10 cellular contexts compared by ENCODE assay signal in the genomic region with DNA sequence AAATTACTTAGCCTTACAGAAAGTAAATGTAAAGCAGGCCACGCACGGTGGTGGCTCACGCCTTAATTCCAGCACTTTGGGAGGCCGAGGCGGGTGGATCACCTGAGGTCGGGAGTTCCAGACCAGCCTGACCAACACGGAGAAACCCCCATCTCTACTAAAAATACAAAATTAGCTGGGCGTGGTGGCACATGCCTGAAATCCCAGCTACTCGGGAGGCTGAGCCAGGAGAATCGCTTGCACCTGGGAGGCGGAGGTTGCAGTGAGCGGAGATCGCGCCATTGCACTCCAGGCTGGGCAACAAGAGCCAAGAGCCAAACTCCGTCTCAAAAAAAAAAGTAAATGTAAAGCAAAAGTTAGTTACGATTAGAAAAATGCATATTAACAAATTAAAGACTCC. TPM values are rescaled to one million over a fixed set of nuclear protein-coding genes. Genes with fewer than 3 reads are reported as not detected.
DNase-seq lines count a peak whose midpoint lies in the region; TF ChIP-seq lines count a peak whose summit lies in the region.
"Not testable (repeated sequence)": the region's sequence is repeated elsewhere in the genome, so short reads cannot be mapped to it uniquely, and the experiment has no call there.
"Had no signal": no experiment of that assay in that cellular context is flagged by ENCODE, and none has a peak within 500 bp of the region (broad histone marks: within the 10 kb centered on the region; RNA-seq: fewer than 3 reads in every experiment).

No MANE protein-coding gene starts in this region.

- TF ChIP-seq POLR2A in breast epithelium (IDR thresholded peaks at IDR 0.05); prostate gland (IDR thresholded peaks at IDR 0.05); transverse colon (IDR thresholded peaks at IDR 0.05): not testable (repeated sequence)

- H3K4me3 ChIP-seq in Caco-2 (ENCODE audit: low read depth, low read length): peak overlapping the region; percentile 97
- H3K4me3 ChIP-seq in MM.1S (ENCODE audit: low read length): peak overlapping the region; percentile 84
- H3K4me3 ChIP-seq in breast epithelium: peak overlapping the region; percentile 39 to 75 (median 75)
- peak overlapping the region; percentile 55 for H3K4me3 ChIP-seq in fibroblast of pulmonary artery (replicated peaks; ENCODE audit: low read depth, low read length)
- H3K4me3 ChIP-seq in mesenchymal stem cell (ENCODE audit: insufficient read depth in 1 of 2, low read depth in 1 of 2, low read length in 2 of 2): peak overlapping the region in 1 of 2 experiments; percentile 81
- peak overlapping the region; percentile 43 to 51 for H3K4me3 ChIP-seq in prostate gland
- peak overlapping the region in 3 of 4 donors; percentile 25 to 51 (median 47) for H3K4me3 ChIP-seq in transverse colon

- peak overlapping the region; percentile 97 for H3K4me3 Mint-ChIP-seq in Caco-2 (ENCODE audit: unreplicated experiment)
- H3K4me3 Mint-ChIP-seq in activated CD4-positive, alpha-beta memory T cell treated with anti-CD3 and anti-CD28 coated beads, Interleukin-2, amount 10 ng/mL, durations not matched to agents 7 days and 5 days: peak overlapping the region; percentile 91

- not testable (repeated sequence) for H2BK12ac ChIP-seq in mesenchymal stem cell (ENCODE audit: low read length in 2 of 2)

- H3K27ac ChIP-seq in MM.1S (ENCODE audit: low read length): 0 out of 2 replicates have a peak overlapping the region, but pooled peaks have one; percentile 8
- peak overlapping the region; percentile 96 to 98 for H3K27ac ChIP-seq in breast epithelium
- not testable (repeated sequence) for H3K27ac ChIP-seq in mesenchymal stem cell (ENCODE audit: low read length, poor library complexity, severe bottlenecking)
- peak overlapping the region; percentile 88 for H3K27ac ChIP-seq in prostate gland
- peak overlapping the region; percentile 83 to 91 (median 88) for H3K27ac ChIP-seq in transverse colon

- not testable (repeated sequence) for TF ChIP-seq CTCF in Caco-2 (IDR thresholded peaks at IDR 0.05; ENCODE audit: insufficient read depth in 1 of 2, low read depth in 1 of 2, low read length in 1 of 2, severe bottlenecking in 1 of 2, unreplicated experiment in 1 of 2); MM.1S (IDR thresholded peaks at IDR 0.05; ENCODE audit: low read length); breast epithelium (IDR thresholded peaks at IDR 0.05); fibroblast of pulmonary artery (IDR thresholded peaks at IDR 0.05; ENCODE audit: low read length, missing control alignments); prostate gland (IDR thresholded peaks at IDR 0.05); transverse colon (IDR thresholded peaks at IDR 0.05)

- not testable (repeated sequence) for H3K27me3 ChIP-seq in Caco-2 (replicated peaks; ENCODE audit: control insufficient read depth, insufficient read depth, low read length); MM.1S (replicated peaks; ENCODE audit: insufficient read depth, low read length); breast epithelium; mesenchymal stem cell (ENCODE audit: control insufficient read depth in 1 of 2, insufficient read depth in 1 of 2, low read length in 2 of 2); prostate gland (replicated peaks; ENCODE audit: insufficient read depth); transverse colon

- not testable (repeated sequence) for H3K4me1 Mint-ChIP-seq in Caco-2 (ENCODE audit: low read depth, unreplicated experiment)
- H3K4me1 Mint-ChIP-seq in activated CD4-positive, alpha-beta memory T cell treated with anti-CD3 and anti-CD28 coated beads, Interleukin-2, amount 10 ng/mL, durations not matched to agents 7 days and 5 days: peaks cover 43% of the 10 kb centered on the region

- not testable (repeated sequence) for H3K18ac ChIP-seq in mesenchymal stem cell (ENCODE audit: low read depth in 1 of 2, low read length in 2 of 2)

- not testable (repeated sequence) for H3K9me3 ChIP-seq in Caco-2; MM.1S (replicated peaks; ENCODE audit: insufficient read depth, low read length); breast epithelium; mesenchymal stem cell (ENCODE audit: control insufficient read depth, low read length); prostate gland; transverse colon

- TF ChIP-seq EP300 in transverse colon (IDR thresholded peaks at IDR 0.05; ENCODE audit: low read depth): not testable (repeated sequence)

- H3K23ac ChIP-seq in mesenchymal stem cell (ENCODE audit: low read length in 2 of 2): not testable (repeated sequence)

- H3K4ac ChIP-seq in mesenchymal stem cell (ENCODE audit: low read depth in 1 of 2, low read length in 2 of 2): not testable (repeated sequence)

- H2BK5ac ChIP-seq in mesenchymal stem cell (ENCODE audit: low read depth, low read length, poor library complexity, severe bottlenecking): not testable (repeated sequence)

- not testable (repeated sequence) for H3K36me3 ChIP-seq in Caco-2 (ENCODE audit: control insufficient read depth, insufficient read depth, low read length); MM.1S (replicated peaks; ENCODE audit: insufficient read depth, low read length); breast epithelium; mesenchymal stem cell (ENCODE audit: control insufficient read depth in 1 of 2, insufficient read depth in 2 of 2, low read depth in 1 of 2, low read length in 2 of 2); prostate gland; transverse colon

- BruUV-seq in Caco-2 (replicated peaks; lab: Mats Ljungman, UMichigan): not testable (repeated sequence)

- not testable (repeated sequence) for H4K91ac ChIP-seq in mesenchymal stem cell (ENCODE audit: low read length)

- POLR2A ChIA-PET in Caco-2 (lab: Charles Lee): interaction anchor here (0.6 to 1.7 kb wide), 5 partner anchors 48 to 187 kb away, joined by 3 to 16 read pairs (median 5); partner anchors contain the start of genes NDUFS2, SDHC and TOMM40L
- POLR2A ChIA-PET in activated CD4-positive, alpha-beta memory T cell treated with anti-CD3 and anti-CD28 coated beads, Interleukin-2, amount 10 ng/mL, durations not matched to agents 7 days and 5 days (lab: Charles Lee): interaction anchor here (1.3 to 3.1 kb wide), 10 partner anchors 9 to 321 kb away, joined by 3 to 16 read pairs (median 7); partner anchors contain the start of genes NDUFS2, PPOX, SDHC and TOMM40L

- H2AK5ac ChIP-seq in mesenchymal stem cell (ENCODE audit: low read length, severe bottlenecking): not testable (repeated sequence)

- peak overlapping the region; percentile 97 for H2BK120ac ChIP-seq in mesenchymal stem cell (ENCODE audit: low read depth, low read length)

- H3K9me2 ChIP-seq in MM.1S (replicated peaks; ENCODE audit: insufficient read depth, low read length): not testable (repeated sequence)

- not testable (repeated sequence) for H3K36me3 Mint-ChIP-seq in Caco-2 (ENCODE audit: insufficient read depth, unreplicated experiment); activated CD4-positive, alpha-beta memory T cell treated with anti-CD3 and anti-CD28 coated beads, Interleukin-2, amount 10 ng/mL, durations not matched to agents 7 days and 5 days (ENCODE audit: low read depth)

- not testable (repeated sequence) for H3F3A ChIP-seq in MM.1S (ENCODE audit: insufficient read depth, low read length)

- not testable (repeated sequence) for H3K9me3 Mint-ChIP-seq in Caco-2 (ENCODE audit: unreplicated experiment); activated CD4-positive, alpha-beta memory T cell treated with anti-CD3 and anti-CD28 coated beads, Interleukin-2, amount 10 ng/mL, durations not matched to agents 7 days and 5 days

- H3K27ac Mint-ChIP-seq in Caco-2 (ENCODE audit: unreplicated experiment): peak overlapping the region; percentile 96
- H3K27ac Mint-ChIP-seq in activated CD4-positive, alpha-beta memory T cell treated with anti-CD3 and anti-CD28 coated beads, Interleukin-2, amount 10 ng/mL, durations not matched to agents 7 days and 5 days: peak overlapping the region; percentile 94

- 88% methylated on average over 13 of the region's 16 CpGs for WGBS in mesenchymal stem cell
- WGBS in prostate gland: 74% methylated on average over 16 of the region's 16 CpGs
- WGBS in transverse colon (ENCODE audit: low coverage in 1 of 2), 2 donors: 78 to 86% methylated on average over 12 to 16 of the region's 16 CpGs

- not testable (repeated sequence) for H2BK15ac ChIP-seq in mesenchymal stem cell (ENCODE audit: low read depth, poor library complexity, severe bottlenecking)

- in situ Hi-C loops in transverse colon (cut with MboI; ENCODE audit: low pct_ligation_motif_present in 1 of 4, low pct_unique_long_range_greater_than_20kb in 1 of 4, low sequenced_read_pairs in 3 of 4): loop anchor here in 2 of 4 donors (10.0 to 25.0 kb wide), 2 partner anchors 164 to 177 kb away; partner anchors contain the start of genes APOA2 (in 2 of the 2), FCER1G (in 1 of the 2), NDUFS2 (in 1 of the 2) and TOMM40L (in 1 of the 2)

- not testable (repeated sequence) for DNase-seq in Caco-2; MM.1S; activated CD4-positive, alpha-beta memory T cell treated with anti-CD3 and anti-CD28 coated beads, Interleukin-2, amount 10 ng/mL, durations not matched to agents 7 days and 5 days; breast epithelium (ENCODE audit: low spot score in 2 of 2); fibroblast of pulmonary artery (ENCODE audit: low read depth); mesenchymal stem cell; prostate gland (ENCODE audit: low spot score); transverse colon

- H3K27me3 Mint-ChIP-seq in Caco-2 (ENCODE audit: insufficient read depth, unreplicated experiment); activated CD4-positive, alpha-beta memory T cell treated with anti-CD3 and anti-CD28 coated beads, Interleukin-2, amount 10 ng/mL, durations not matched to agents 7 days and 5 days: not testable (repeated sequence)

- intact Hi-C loops in Caco-2 (cut with micrococcal nuclease; ENCODE audit: unreplicated experiment): not testable (repeated sequence)
- intact Hi-C loops in breast epithelium (cut with DNase I; ENCODE audit: low total_unique reads) (loop anchor here (10.0 kb wide), 1 partner anchor 164 kb away; the partner anchor contains the start of genes APOA2 and TOMM40L), prostate gland (cut with DNase I) (loop anchor here (5.0 to 10.0 kb wide), 2 partner anchors 74 to 187 kb away; partner anchors contain the start of genes NDUFS2 and SDHC), transverse colon (cut with DNase I; ENCODE audit: low total_unique reads) (loop anchor here (5.0 kb wide), 1 partner anchor 182 kb away; no protein-coding TSS in a partner anchor)

- not testable (repeated sequence) for H3K79me2 ChIP-seq in MM.1S (ENCODE audit: low read length)

- peak overlapping the region; percentile 97 for H2AFZ ChIP-seq in MM.1S (ENCODE audit: low read length)
- H2AFZ ChIP-seq in mesenchymal stem cell (ENCODE audit: low read depth, low read length): not testable (repeated sequence)

- H3K4me2 ChIP-seq in MM.1S (ENCODE audit: low read depth, low read length): peak overlapping the region; percentile 96
- not testable (repeated sequence) for H3K4me2 ChIP-seq in mesenchymal stem cell (ENCODE audit: low read length, poor library complexity, severe bottlenecking)

- H3K14ac ChIP-seq in mesenchymal stem cell (ENCODE audit: low read length in 2 of 2): not testable (repeated sequence)

- H4K8ac ChIP-seq in mesenchymal stem cell (ENCODE audit: low read length): peak overlapping the region; percentile 75

- not testable (repeated sequence) for H3K4me1 ChIP-seq in Caco-2; MM.1S (ENCODE audit: low read length); breast epithelium; mesenchymal stem cell (ENCODE audit: control insufficient read depth, insufficient read depth, low read depth, low read length); prostate gland (replicated peaks)
- peaks cover 0 to 12% (median 8%) of the 10 kb centered on the region in 4 donors for H3K4me1 ChIP-seq in transverse colon

- peak overlapping the region; percentile 64; the same call in 1 of the 2 replicates for H3K9ac ChIP-seq in MM.1S (ENCODE audit: low read length)
- peak overlapping the region; percentile 93 for H3K9ac ChIP-seq in mesenchymal stem cell (ENCODE audit: low read length)

- CTCF ChIA-PET in Caco-2 (lab: Charles Lee): interaction anchor here (0.7 to 1.5 kb wide), 6 partner anchors 8 to 272 kb away, joined by 3 to 8 read pairs (median 4); partner anchors contain the start of genes NDUFS2, NIT1, PFDN2 and PPOX
- CTCF ChIA-PET in activated CD4-positive, alpha-beta memory T cell treated with anti-CD3 and anti-CD28 coated beads, Interleukin-2, amount 10 ng/mL, durations not matched to agents 7 days and 5 days (lab: Charles Lee): interaction anchor here (0.9 to 2.6 kb wide), 8 partner anchors 7 to 223 kb away, joined by 3 to 13 read pairs (median 3); partner anchors contain the start of genes CFAP126, PPOX and TOMM40L

- H4K20me1 ChIP-seq in MM.1S (ENCODE audit: insufficient read depth, low read length): not testable (repeated sequence)

- not testable (repeated sequence) for H3K79me1 ChIP-seq in mesenchymal stem cell (replicated peaks; ENCODE audit: low read length, poor library complexity, severe bottlenecking)

RNA-seq across cellular contexts. Expression of gene CFAP126, which starts 21.5 kb away (rescaled TPM):
- not detected in 2 replicates for total RNA-seq in Caco-2 (2022)
- not detected for total RNA-seq in activated CD4-positive, alpha-beta memory T cell treated with anti-CD3 and anti-CD28 coated beads, Interleukin-2, amount 10 ng/mL, durations not matched to agents 7 days and 5 days
- under 1 TPM in 1 of 3 donors, not detected in 2; 0.66 TPM for total RNA-seq in breast epithelium
- not detected for polyA plus RNA-seq in mesenchymal stem cell (2013, experiment 1 of 2)
- polyA plus RNA-seq in mesenchymal stem cell (2013, experiment 2 of 2): not detected
- not detected for total RNA-seq in prostate gland
- not detected for total RNA-seq in transverse colon
- total RNA-seq: esophagus mucosa, left lobe of liver had no signal
